1 cellular context compared by ENCODE assay signal in the genomic region with DNA sequence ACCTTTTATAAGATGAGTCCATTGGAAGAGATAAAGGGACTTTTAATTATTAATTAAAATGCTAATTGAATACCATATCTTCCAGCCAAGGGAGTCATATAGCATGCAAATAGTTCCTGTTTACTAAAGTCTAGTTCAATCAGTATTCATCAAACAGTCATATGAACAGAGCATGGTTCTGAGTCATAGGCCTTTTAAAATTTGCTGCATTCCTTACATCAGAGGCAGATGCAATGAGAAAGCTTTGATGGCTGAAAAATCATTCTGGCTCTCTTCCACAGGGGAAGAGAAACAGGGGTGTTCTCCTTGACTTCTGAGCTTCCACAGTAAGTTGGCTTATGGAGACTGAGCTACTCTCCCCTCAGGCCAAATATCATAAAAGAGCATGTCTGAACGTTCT.
TF ChIP-seq lines count a peak whose summit lies in the region.

No MANE protein-coding gene starts in this region.

TF ChIP-seq in GM12878, 131 proteins besides CTCF, POLR2A, EP300 and RAD21:
- TF ChIP-seq NFXL1 (IDR thresholded peaks at IDR 0.05; ENCODE audit: borderline replicate concordance) (no peak), YBX1 (IDR thresholded peaks at IDR 0.05) (no peak), KLF5 (IDR thresholded peaks at IDR 0.05; ENCODE audit: partially characterized antibody) (no peak), CBX5 (IDR thresholded peaks at IDR 0.05; ENCODE audit: low read depth) (no peak), SREBF1 (IDR thresholded peaks at IDR 0.05; ENCODE audit: low read length) (no peak), NBN (IDR thresholded peaks at IDR 0.05) (no peak), GATAD2B (conservative IDR thresholded peaks at IDR 0.05; ENCODE audit: low read depth) (no peak), SIX5 (IDR thresholded peaks at IDR 0.05; ENCODE audit: low read depth, low read length, severe bottlenecking) (no peak)
- TF ChIP-seq, protein P1, sequence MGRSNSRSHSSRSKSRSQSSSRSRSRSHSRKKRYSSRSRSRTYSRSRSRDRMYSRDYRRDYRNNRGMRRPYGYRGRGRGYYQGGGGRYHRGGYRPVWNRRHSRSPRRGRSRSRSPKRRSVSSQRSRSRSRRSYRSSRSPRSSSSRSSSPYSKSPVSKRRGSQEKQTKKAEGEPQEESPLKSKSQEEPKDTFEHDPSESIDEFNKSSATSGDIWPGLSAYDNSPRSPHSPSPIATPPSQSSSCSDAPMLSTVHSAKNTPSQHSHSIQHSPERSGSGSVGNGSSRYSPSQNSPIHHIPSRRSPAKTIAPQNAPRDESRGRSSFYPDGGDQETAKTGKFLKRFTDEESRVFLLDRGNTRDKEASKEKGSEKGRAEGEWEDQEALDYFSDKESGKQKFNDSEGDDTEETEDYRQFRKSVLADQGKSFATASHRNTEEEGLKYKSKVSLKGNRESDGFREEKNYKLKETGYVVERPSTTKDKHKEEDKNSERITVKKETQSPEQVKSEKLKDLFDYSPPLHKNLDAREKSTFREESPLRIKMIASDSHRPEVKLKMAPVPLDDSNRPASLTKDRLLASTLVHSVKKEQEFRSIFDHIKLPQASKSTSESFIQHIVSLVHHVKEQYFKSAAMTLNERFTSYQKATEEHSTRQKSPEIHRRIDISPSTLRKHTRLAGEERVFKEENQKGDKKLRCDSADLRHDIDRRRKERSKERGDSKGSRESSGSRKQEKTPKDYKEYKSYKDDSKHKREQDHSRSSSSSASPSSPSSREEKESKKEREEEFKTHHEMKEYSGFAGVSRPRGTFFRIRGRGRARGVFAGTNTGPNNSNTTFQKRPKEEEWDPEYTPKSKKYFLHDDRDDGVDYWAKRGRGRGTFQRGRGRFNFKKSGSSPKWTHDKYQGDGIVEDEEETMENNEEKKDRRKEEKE (IDR thresholded peaks at IDR 0.05) = no peak
TF ChIP-seq in GM12878: peak in this region for 0.
